ENCODE assay signal across 15 cellular contexts in genomic region chr17:78884876-78885667, GRCh38. TPM values are rescaled to one million over a fixed set of nuclear protein-coding genes. Genes with fewer than 3 reads are reported as not detected.
A peak's percentile ranks its signal among the peaks of the same experiment; 100 is the strongest.
DNase-seq lines count a peak whose midpoint lies in the region; FAIRE-seq and TF ChIP-seq lines count a peak whose summit lies in the region.
"Had no signal": no experiment of that assay in that cellular context is flagged by ENCODE, and none has a peak within 500 bp of the region (broad histone marks: within the 10 kb centered on the region; RNA-seq: fewer than 3 reads in every experiment).

No MANE protein-coding gene starts in this region.

- no peak for DNase-seq in AG10803 (ENCODE audit: low read depth)
- DNase-seq in SJSA1 (ENCODE audit: low read depth in 1 of 2, low spot score in 2 of 2) = no peak
- DNase-seq in kidney = no peak
- no peak for DNase-seq in activated CD4-positive, alpha-beta memory T cell treated with anti-CD3 and anti-CD28 coated beads, Interleukin-2, amount 10 ng/mL, durations not matched to agents 7 days and 5 days
- DNase-seq in stimulated activated CD4-positive, alpha-beta T cell treated with anti-CD3 and anti-CD28 coated beads, Interleukin-2, amount 100 ng/mL, for 24 hours = no peak
- DNase-seq in NK-92 (lab: John Stamatoyannopoulos, UW; ENCODE audit: unreplicated experiment) = no peak
- no peak for DNase-seq in SHP77 (lab: John Stamatoyannopoulos, UW)
- DNase-seq: activated CD4-positive, alpha-beta T cell treated with anti-CD3 and anti-CD28 coated beads, Interleukin-2, amount 10 ng/mL, durations not matched to agents 7 days and 5 days; activated naive CD4-positive, alpha-beta T cell; effector CD4-positive, alpha-beta T cell; NCI-H748 treated with DMSO at 0.1 percent for 48 hours; stimulated activated naive CD8-positive, alpha-beta T cell treated with anti-CD3 and anti-CD28 coated beads, Interleukin-15, Interleukin-2, amounts not matched to agents 100 U/mL and 50 U/mL, for 24 hours; T-cell had no signal

- H3K4me1 ChIP-seq in SJSA1 (replicated peaks) = peaks cover 57% of the 10 kb centered on the region
- H3K4me1 ChIP-seq in kidney (ENCODE audit: control insufficient read depth in 1 of 2, insufficient read depth in 1 of 2, low read depth in 1 of 2, low read length in 2 of 2) = peaks cover 4 to 24% of the 10 kb centered on the region in 2 donors
- H3K4me1 ChIP-seq in rectal smooth muscle tissue (ENCODE audit: control insufficient read depth, insufficient read depth, low read length) = peaks cover 33% of the 10 kb centered on the region

- H3K9me3 Mint-ChIP-seq in activated CD4-positive, alpha-beta memory T cell treated with anti-CD3 and anti-CD28 coated beads, Interleukin-2, amount 10 ng/mL, durations not matched to agents 7 days and 5 days = no peaks in the 10 kb centered on the region
- H3K9me3 Mint-ChIP-seq: activated CD4-positive, alpha-beta T cell treated with anti-CD3 and anti-CD28 coated beads, Interleukin-2, amount 10 ng/mL, durations not matched to agents 7 days and 5 days; T-cell had no signal

- peaks cover 29% of the 10 kb centered on the region for H3K4me1 Mint-ChIP-seq in activated CD4-positive, alpha-beta memory T cell treated with anti-CD3 and anti-CD28 coated beads, Interleukin-2, amount 10 ng/mL, durations not matched to agents 7 days and 5 days

- H3K4me3 ChIP-seq in AG10803 (ENCODE audit: low read length) (peak overlapping the region; percentile 55), SJSA1 (no peak overlapping the region), kidney (ENCODE audit: low read length in 2 of 2) (no peak overlapping the region), rectal smooth muscle tissue (ENCODE audit: low read length) (peak overlapping the region; percentile 17)

- H3K36me3 Mint-ChIP-seq in activated CD4-positive, alpha-beta memory T cell treated with anti-CD3 and anti-CD28 coated beads, Interleukin-2, amount 10 ng/mL, durations not matched to agents 7 days and 5 days (ENCODE audit: low read depth) = no peaks in the 10 kb centered on the region
- H3K36me3 Mint-ChIP-seq: T-cell had no signal

- H3K27ac ChIP-seq in SJSA1 = peak overlapping the region; percentile 97
- H3K27ac ChIP-seq in kidney (ENCODE audit: low read depth in 2 of 2, low read length in 2 of 2) = peak overlapping the region; percentile 77 to 91
- peak overlapping the region; percentile 66 for H3K27ac ChIP-seq in rectal smooth muscle tissue (ENCODE audit: low read depth, low read length)

- no peak for TF ChIP-seq CTCF in AG10803 (conservative IDR thresholded peaks at IDR 0.05; ENCODE audit: low read length)
- TF ChIP-seq CTCF in kidney (IDR thresholded peaks at IDR 0.05; ENCODE audit: borderline replicate concordance, extremely low read depth, insufficient read depth) = no peak

- H3K36me3 ChIP-seq in SJSA1 (peaks cover 36% of the 10 kb centered on the region), kidney (ENCODE audit: control insufficient read depth in 1 of 2, insufficient read depth in 2 of 2, low read length in 2 of 2) (no peaks in the 10 kb centered on the region), rectal smooth muscle tissue (ENCODE audit: control insufficient read depth, insufficient read depth, low read length) (no peaks in the 10 kb centered on the region)

- H3K9me3 ChIP-seq in SJSA1 (replicated peaks) (no peaks in the 10 kb centered on the region), kidney (ENCODE audit: control insufficient read depth in 1 of 2, low read length in 2 of 2) (no peaks in the 10 kb centered on the region)

- H3K27ac Mint-ChIP-seq in activated CD4-positive, alpha-beta memory T cell treated with anti-CD3 and anti-CD28 coated beads, Interleukin-2, amount 10 ng/mL, durations not matched to agents 7 days and 5 days = no peak overlapping the region
- H3K27ac Mint-ChIP-seq: T-cell had no signal

- H3K27me3 Mint-ChIP-seq in activated CD4-positive, alpha-beta memory T cell treated with anti-CD3 and anti-CD28 coated beads, Interleukin-2, amount 10 ng/mL, durations not matched to agents 7 days and 5 days = peaks cover 12% of the 10 kb centered on the region

- H3K27me3 ChIP-seq in SJSA1 (replicated peaks) (no peaks in the 10 kb centered on the region), rectal smooth muscle tissue (ENCODE audit: control insufficient read depth, insufficient read depth, low read length) (no peaks in the 10 kb centered on the region)

- H3K4me3 Mint-ChIP-seq in activated CD4-positive, alpha-beta memory T cell treated with anti-CD3 and anti-CD28 coated beads, Interleukin-2, amount 10 ng/mL, durations not matched to agents 7 days and 5 days = no peak overlapping the region
- H3K4me3 Mint-ChIP-seq: activated CD4-positive, alpha-beta T cell treated with anti-CD3 and anti-CD28 coated beads, Interleukin-2, amount 10 ng/mL, durations not matched to agents 7 days and 5 days; T-cell had no signal

- POLR2A ChIA-PET in activated CD4-positive, alpha-beta memory T cell treated with anti-CD3 and anti-CD28 coated beads, Interleukin-2, amount 10 ng/mL, durations not matched to agents 7 days and 5 days (lab: Charles Lee) = no interaction called here

- intact Hi-C loops in kidney (cut with DNase I) = no loop called here

- H3K9ac ChIP-seq in kidney (ENCODE audit: low read length in 2 of 2) = no peak overlapping the region
- H3K9ac ChIP-seq in rectal smooth muscle tissue (ENCODE audit: low read length) = no peak overlapping the region

- CTCF ChIA-PET in activated CD4-positive, alpha-beta memory T cell treated with anti-CD3 and anti-CD28 coated beads, Interleukin-2, amount 10 ng/mL, durations not matched to agents 7 days and 5 days (lab: Charles Lee) = no interaction called here

- no peak for FAIRE-seq in kidney (lab: Jason Lieb, UNC)
- FAIRE-seq: G401.6 had no signal

RNA-seq across cellular contexts. Expression of gene CEP295NL, which starts 17.9 kb away (rescaled TPM):
- total RNA-seq in SJSA1 (2014; rRNA removed; shearing (Covaris generic)) = 0.22 and 0.34 TPM in 2 replicates
- 3.6 TPM for total RNA-seq in kidney
- not detected for polyA plus RNA-seq in kidney (ENCODE audit: insufficient read depth, low read depth, low replicate concordance)
- not detected for total RNA-seq in activated CD4-positive, alpha-beta memory T cell treated with anti-CD3 and anti-CD28 coated beads, Interleukin-2, amount 10 ng/mL, durations not matched to agents 7 days and 5 days

RNA-seq across cellular contexts. Expression of gene TIMP2, which starts 40.1 kb away (rescaled TPM):
- 122 and 166 TPM in 2 replicates for total RNA-seq in SJSA1 (2014; rRNA removed; shearing (Covaris generic))
- total RNA-seq in kidney = 172 TPM
- 72.1 TPM for polyA plus RNA-seq in kidney (ENCODE audit: insufficient read depth, low read depth, low replicate concordance)
- total RNA-seq in activated CD4-positive, alpha-beta memory T cell treated with anti-CD3 and anti-CD28 coated beads, Interleukin-2, amount 10 ng/mL, durations not matched to agents 7 days and 5 days = 1 to 10 TPM; 3.3 TPM

RNA-seq across cellular contexts. Expression of gene USP36, which starts 44.5 kb away (rescaled TPM):
- total RNA-seq in SJSA1 (2014; rRNA removed; shearing (Covaris generic)) = 11.4 and 22.9 TPM in 2 replicates
- total RNA-seq in kidney = 66.2 TPM
- 17.0 TPM for polyA plus RNA-seq in kidney (ENCODE audit: insufficient read depth, low read depth, low replicate concordance)
- total RNA-seq in activated CD4-positive, alpha-beta memory T cell treated with anti-CD3 and anti-CD28 coated beads, Interleukin-2, amount 10 ng/mL, durations not matched to agents 7 days and 5 days = 10 to 100 TPM; 95.4 to 96.8 TPM

Comparison
In these comparisons a context has a peak if more than half of its experiments do, and no peak if none do; other contexts are left out.
1. H3K4me3 ChIP-seq: peak in AG10803 (single experiment) and rectal smooth muscle tissue (single experiment); none in SJSA1 (single experiment) and kidney (0 of 2).
2. RNA of gene TIMP2, which starts 40.1 kb away (total RNA-seq): 172 TPM in kidney (single experiment) and 122 to 166 TPM in SJSA1; 3.3 TPM in activated CD4-positive, alpha-beta memory T cell treated with anti-CD3 and anti-CD28 coated beads, Interleukin-2, amount 10 ng/mL, durations not matched to agents 7 days and 5 days; every median in the first group is over 10 times any median in the second.
3. Peak in every context shown above with its lines, with median percentiles within 50 percentile points of each other: H3K27ac ChIP-seq.